23 cellular contexts compared by ENCODE assay signal in genomic region chr3:124924741-124925140, GRCh38. TPM values are rescaled to one million over a fixed set of nuclear protein-coding genes. Genes with fewer than 3 reads are reported as not detected.
DNase-seq lines count a peak whose midpoint lies in the region; ATAC-seq, FAIRE-seq and TF ChIP-seq lines count a peak whose summit lies in the region.
"Had no signal": no experiment of that assay in that cellular context is flagged by ENCODE, and none has a peak within 500 bp of the region (broad histone marks: within the 10 kb centered on the region; RNA-seq: fewer than 3 reads in every experiment).

No MANE protein-coding gene starts in this region.

- peaks cover 4% of the 10 kb centered on the region for H3K27me3 ChIP-seq in astrocyte (ENCODE audit: insufficient read depth, low read length)
- H3K27me3 ChIP-seq in keratinocyte (ENCODE audit: control insufficient read depth, extremely low read depth, insufficient read depth, low read length) = peaks cover 4% of the 10 kb centered on the region
- H3K27me3 ChIP-seq in CD8-positive, alpha-beta memory T cell (ENCODE audit: insufficient read depth, low read length, poor library complexity, severe bottlenecking) = no peaks in the 10 kb centered on the region

- DNase-seq in EH (ENCODE audit: low read depth) = peak; percentile 52
- DNase-seq in HCEC 1CT = peak; percentile 31
- peak; percentile 27 for DNase-seq in astrocyte (ENCODE audit: low read depth)
- DNase-seq in keratinocyte (ENCODE audit: low read depth, low spot score) = no peak
- no peak for DNase-seq in CD8-positive, alpha-beta memory T cell
- no peak for DNase-seq in left colon
- no peak for DNase-seq in cortex of kidney (lab: John Stamatoyannopoulos, UW)
- DNase-seq: CD4-positive, CD25-positive, alpha-beta regulatory T cell; CD8-positive, alpha-beta T cell; DMS 273 treated with DMSO at 0.1 percent for 48 hours; DMS79; GDM1; GM23248; H7; HFFc6 had no signal

- intact Hi-C loops in left colon (cut with DNase I, micrococcal nuclease) = no loop called here

- no peak overlapping the region for H3K4me3 ChIP-seq in astrocyte (ENCODE audit: insufficient read depth, low read depth, low read length)
- no peak overlapping the region for H3K4me3 ChIP-seq in keratinocyte (ENCODE audit: control insufficient read depth in 2 of 3, extremely low read depth in 1 of 3, insufficient read depth in 2 of 3, low read depth in 1 of 3, low read length in 3 of 3)
- H3K4me3 ChIP-seq in CD8-positive, alpha-beta memory T cell (ENCODE audit: low read length) = no peak overlapping the region
- H3K4me3 ChIP-seq: GM12878, GM23248 had no signal

- H3K27ac ChIP-seq in astrocyte (ENCODE audit: low read depth, low read length) (no peak overlapping the region), keratinocyte (ENCODE audit: control insufficient read depth, insufficient read depth, low read length) (no peak overlapping the region)
- no peak overlapping the region for H3K27ac ChIP-seq in CD8-positive, alpha-beta memory T cell (ENCODE audit: low read depth, low read length)
- H3K27ac ChIP-seq: C4-2B, GM23248 had no signal

- no peaks in the 10 kb centered on the region for H3K9me3 Mint-ChIP-seq in astrocyte (ENCODE audit: unreplicated experiment)
- H3K9me3 Mint-ChIP-seq in CD8-positive, alpha-beta memory T cell = no peaks in the 10 kb centered on the region
- H3K9me3 Mint-ChIP-seq: CD4-positive, CD25-positive, alpha-beta regulatory T cell; CD8-positive, alpha-beta T cell; HFFc6 had no signal

- H4K20me1 ChIP-seq in astrocyte (ENCODE audit: insufficient read depth, low read length) (no peaks in the 10 kb centered on the region), keratinocyte (ENCODE audit: control insufficient read depth, extremely low read depth, insufficient read depth, low read length) (no peaks in the 10 kb centered on the region)

- peaks cover 1% of the 10 kb centered on the region for H3K36me3 Mint-ChIP-seq in astrocyte (ENCODE audit: low read depth, unreplicated experiment)
- H3K36me3 Mint-ChIP-seq in CD8-positive, alpha-beta memory T cell = no peaks in the 10 kb centered on the region
- H3K36me3 Mint-ChIP-seq: CD4-positive, CD25-positive, alpha-beta regulatory T cell; CD8-positive, alpha-beta T cell had no signal

- no peak overlapping the region for H3K4me2 ChIP-seq in astrocyte (ENCODE audit: low read length)
- no peak overlapping the region for H3K4me2 ChIP-seq in keratinocyte (ENCODE audit: control insufficient read depth, extremely low read depth, insufficient read depth, low read depth, low read length)

- no peaks in the 10 kb centered on the region for H3K4me1 ChIP-seq in astrocyte (ENCODE audit: insufficient read depth, low read length)
- no peaks in the 10 kb centered on the region for H3K4me1 ChIP-seq in keratinocyte (ENCODE audit: control insufficient read depth, extremely low read depth, insufficient read depth, low read length)
- no peaks in the 10 kb centered on the region for H3K4me1 ChIP-seq in CD8-positive, alpha-beta memory T cell (ENCODE audit: insufficient read depth, low read length)

- no peak overlapping the region for H3K27ac Mint-ChIP-seq in astrocyte (ENCODE audit: unreplicated experiment)
- no peak overlapping the region for H3K27ac Mint-ChIP-seq in CD8-positive, alpha-beta memory T cell
- H3K27ac Mint-ChIP-seq: CD8-positive, alpha-beta T cell; HFFc6 had no signal

- H2AFZ ChIP-seq in astrocyte (ENCODE audit: low read depth, low read length) = no peak overlapping the region
- no peak overlapping the region for H2AFZ ChIP-seq in keratinocyte (ENCODE audit: control insufficient read depth, low read length)
- H2AFZ ChIP-seq: GM23248 had no signal

- CTCF ChIA-PET in CD8-positive, alpha-beta memory T cell (lab: Charles Lee) = interaction anchor here (0.8 to 1.8 kb wide), 2 partner anchors 23 to 163 kb away, joined by 3 to 5 read pairs; no protein-coding TSS in a partner anchor

- FAIRE-seq in astrocyte (lab: Jason Lieb, UNC) = no peak
- peak; percentile 5 for FAIRE-seq in keratinocyte (lab: Jason Lieb, UNC)
- FAIRE-seq: D721Med, GM12878, GM19239, H1 had no signal

- H3K9me3 ChIP-seq in astrocyte (ENCODE audit: insufficient read depth, low read depth, low read length) (no peaks in the 10 kb centered on the region), keratinocyte (ENCODE audit: control insufficient read depth, low read depth, low read length) (no peaks in the 10 kb centered on the region)
- H3K9me3 ChIP-seq in CD8-positive, alpha-beta memory T cell (ENCODE audit: low read length) = no peaks in the 10 kb centered on the region

- no peak for ATAC-seq in left colon
- ATAC-seq: CD8-positive, alpha-beta T cell; GM12878 had no signal

- H3K79me2 ChIP-seq in astrocyte (ENCODE audit: insufficient read depth, low read length) (no peaks in the 10 kb centered on the region), keratinocyte (ENCODE audit: control insufficient read depth, insufficient read depth, low read length) (no peaks in the 10 kb centered on the region)

- no peak overlapping the region for H3K4me3 Mint-ChIP-seq in astrocyte (ENCODE audit: unreplicated experiment)
- H3K4me3 Mint-ChIP-seq in CD8-positive, alpha-beta memory T cell = no peak overlapping the region
- H3K4me3 Mint-ChIP-seq: CD4-positive, CD25-positive, alpha-beta regulatory T cell; CD8-positive, alpha-beta T cell; HFFc6 had no signal

- H3K4me1 Mint-ChIP-seq in astrocyte (ENCODE audit: low read depth, unreplicated experiment) = peaks cover 3% of the 10 kb centered on the region
- H3K4me1 Mint-ChIP-seq in CD8-positive, alpha-beta memory T cell = no peaks in the 10 kb centered on the region

- TF ChIP-seq CTCF in astrocyte (IDR thresholded peaks at IDR 0.05; ENCODE audit: insufficient read depth, low read depth, low read length) (no peak), keratinocyte (optimal IDR thresholded peaks at IDR 0.05 in 1 of 3, IDR thresholded peaks at IDR 0.05 in 1 of 3, conservative IDR thresholded peaks at IDR 0.05 in 1 of 3; ENCODE audit: extremely low read depth in 1 of 3, insufficient read depth in 2 of 3, low read length in 3 of 3) (no peak)

- no peaks in the 10 kb centered on the region for H3K36me3 ChIP-seq in astrocyte (ENCODE audit: insufficient read depth, low read length)
- no peaks in the 10 kb centered on the region for H3K36me3 ChIP-seq in keratinocyte (ENCODE audit: control insufficient read depth in 2 of 2, extremely low read depth in 1 of 2, insufficient read depth in 2 of 2, low read length in 2 of 2)
- no peaks in the 10 kb centered on the region for H3K36me3 ChIP-seq in CD8-positive, alpha-beta memory T cell (ENCODE audit: insufficient read depth, low read length)

- H3K9ac ChIP-seq in astrocyte (ENCODE audit: low read length) (no peak overlapping the region), keratinocyte (ENCODE audit: control insufficient read depth, extremely low read depth, insufficient read depth, low read length) (no peak overlapping the region)
- H3K9ac ChIP-seq: GM23248 had no signal

- dilution Hi-C loops in keratinocyte (cut with MboI; ENCODE audit: extremely low pct_ligation_motif_present, low sequenced_read_pairs) = no loop called here

- H3K9me1 ChIP-seq in keratinocyte (ENCODE audit: control insufficient read depth, extremely low read depth, insufficient read depth, low read length) = no peaks in the 10 kb centered on the region

- POLR2A ChIA-PET in CD8-positive, alpha-beta memory T cell (lab: Charles Lee) = no interaction called here

- peaks cover 16% of the 10 kb centered on the region for H3K27me3 Mint-ChIP-seq in astrocyte (ENCODE audit: low read depth, unreplicated experiment)
- H3K27me3 Mint-ChIP-seq in CD8-positive, alpha-beta memory T cell = peaks cover 9 to 27% of the 10 kb centered on the region in 2 donors

RNA-seq across cellular contexts. Expression of gene MUC13, which starts 9.8 kb away (rescaled TPM):
- total RNA-seq in astrocyte = not detected in 2 replicates
- polyA plus RNA-seq in keratinocyte = not detected in 3 replicates
- not detected for polyA plus RNA-seq in keratinocyte (2011; ENCODE audit: low read depth)
- not detected in 2 replicates for polyA plus RNA-seq in keratinocyte (2011; cell fraction: cytosol; rRNA removed)
- polyA plus RNA-seq in keratinocyte (2011; cell fraction: nucleus; rRNA removed) = not detected in 2 replicates
- polyA plus RNA-seq in keratinocyte (2012; ENCODE audit: low replicate concordance) = not detected in 2 replicates
- not detected in 3 replicates for polyA minus RNA-seq in keratinocyte
- polyA minus RNA-seq in keratinocyte (2011; cell fraction: cytosol; rRNA and poly(A)+ RNA removed) = not detected
- not detected in 2 replicates for polyA minus RNA-seq in keratinocyte (2011; cell fraction: nucleus; rRNA and poly(A)+ RNA removed)
- not detected for total RNA-seq in CD8-positive, alpha-beta memory T cell
- polyA plus RNA-seq in CD8-positive, alpha-beta memory T cell = not detected
- 1,000 to 10,000 TPM; 1,001 to 1,021 TPM for total RNA-seq in left colon
- total RNA-seq: A172, A673, H1, H7 had no signal
- polyA plus RNA-seq: BJ; CD4-positive, CD25-positive, alpha-beta regulatory T cell; H1 had no signal

RNA-seq across cellular contexts. Expression of gene ITGB5, which starts 37.6 kb away (rescaled TPM):
- total RNA-seq in astrocyte (139 and 201 TPM in 2 replicates), left colon (100 to 1,000 TPM in 1 of 2 donors, 10 to 100 TPM in 1; 93.0 to 103 TPM)
- 136 to 145 TPM (median 136 TPM) in 3 replicates for polyA plus RNA-seq in keratinocyte
- polyA plus RNA-seq in keratinocyte (2011; ENCODE audit: low read depth) = 12.3 TPM
- 85.2 and 104 TPM in 2 replicates for polyA plus RNA-seq in keratinocyte (2011; cell fraction: cytosol; rRNA removed)
- polyA plus RNA-seq in keratinocyte (2011; cell fraction: nucleus; rRNA removed) = 199 and 267 TPM in 2 replicates
- 40.3 and 177 TPM in 2 replicates for polyA plus RNA-seq in keratinocyte (2012; ENCODE audit: low replicate concordance)
- 221 to 368 TPM (median 229 TPM) in 3 replicates for polyA minus RNA-seq in keratinocyte
- polyA minus RNA-seq in keratinocyte (2011; cell fraction: cytosol; rRNA and poly(A)+ RNA removed) = 124 TPM
- polyA minus RNA-seq in keratinocyte (2011; cell fraction: nucleus; rRNA and poly(A)+ RNA removed) = 284 and 412 TPM in 2 replicates
- 1 to 10 TPM; 2.0 to 3.3 TPM for total RNA-seq in CD8-positive, alpha-beta memory T cell
- 0.62 TPM for polyA plus RNA-seq in CD8-positive, alpha-beta memory T cell

Comparison
In these comparisons a context has a peak if more than half of its experiments do, and no peak if none do; other contexts are left out.
1. DNase-seq: peak in EH (single experiment), HCEC 1CT (single experiment) and astrocyte (single experiment); none in keratinocyte (single experiment), CD8-positive, alpha-beta memory T cell (0 of 5), left colon (0 of 2) and cortex of kidney (single experiment).
2. RNA of gene MUC13, which starts 9.8 kb away (total RNA-seq): 1,001 to 1,021 TPM in left colon; not detected in astrocyte and not detected in CD8-positive, alpha-beta memory T cell; every median in the first group is over 100 times any median in the second.
3. RNA of gene ITGB5, which starts 37.6 kb away (total RNA-seq): 139 to 201 TPM in astrocyte and 93.0 to 103 TPM in left colon; 2.0 to 3.3 TPM in CD8-positive, alpha-beta memory T cell; every median in the first group is over 10 times any median in the second.